ENCODE assay signal across 26 cellular contexts in the genomic region with DNA sequence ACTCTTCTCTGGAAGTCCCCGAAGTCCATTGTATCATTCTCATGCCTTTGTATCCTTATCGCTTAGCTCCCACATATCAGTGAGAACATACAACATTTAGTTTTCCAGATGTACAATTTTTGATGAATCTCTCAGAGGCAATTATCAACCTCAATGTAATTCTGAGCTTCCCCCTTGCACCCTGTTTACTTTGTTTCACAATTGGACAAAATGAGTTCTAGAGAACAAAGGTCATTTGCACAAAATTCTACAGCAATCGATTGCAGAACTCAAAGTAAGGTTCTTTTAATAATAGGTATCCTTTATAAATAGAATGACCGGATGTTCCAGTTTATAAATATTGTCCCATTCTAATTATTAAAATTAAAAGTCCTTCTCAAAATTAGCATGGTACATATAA.
"Had no signal": no experiment of that assay in that cellular context is flagged by ENCODE, and none has a peak within 500 bp of the region (broad histone marks: within the 10 kb centered on the region; RNA-seq: fewer than 3 reads in every experiment).

No MANE protein-coding gene starts in this region.

- H3K4me1 ChIP-seq: body of pancreas, colonic mucosa had no signal

- FAIRE-seq: endometrium, frontal cortex had no signal

- DNase-seq: activated CD4-positive, alpha-beta memory T cell treated with anti-CD3 and anti-CD28 coated beads, Interleukin-2, amount 10 ng/mL, durations not matched to agents 7 days and 5 days; activated CD4-positive, alpha-beta T cell treated with anti-CD3 and anti-CD28 coated beads for 1 hour; activated CD4-positive, alpha-beta T cell treated with anti-CD3 and anti-CD28 coated beads for 4 hours; activated CD4-positive, alpha-beta T cell treated with anti-CD3 and anti-CD28 coated beads, Interleukin-2, amount 10 ng/mL, durations not matched to agents 7 days and 5 days; activated CD4-positive, alpha-beta T cell treated with anti-CD3 and anti-CD28 coated beads, Interleukin-2, amount 50 U/mL, for 4 hours; activated CD8-positive, alpha-beta memory T cell treated with anti-CD3 and anti-CD28 coated beads, Interleukin-2, amount 50 U/mL, for 48 hours; activated gamma-delta T cell; activated naive CD4-positive, alpha-beta T cell; activated naive CD4-positive, alpha-beta T cell treated with anti-CD3 and anti-CD28 coated beads, Interleukin-2, amount 10 ng/mL, durations not matched to agents 7 days and 5 days; activated naive CD8-positive, alpha-beta T cell treated with anti-CD3 and anti-CD28 coated beads, Interleukin-2, amount 10 ng/mL, durations not matched to agents 7 days and 5 days; activated T-cell treated with anti-CD3 and anti-CD28 coated beads for 4 hours; activated T-cell treated with anti-CD3 and anti-CD28 coated beads, Interleukin-2, amount 50 U/mL, for 24 hours; activated T-cell treated with anti-CD3 and anti-CD28 coated beads, Interleukin-2, amount 50 U/mL, for 72 hours; body of pancreas; caudate nucleus; colonic mucosa; effector CD8-positive, alpha-beta T cell; foreskin fibroblast; head of caudate nucleus; T-helper 2 cell had no signal

- ATAC-seq: activated naive CD4-positive, alpha-beta T cell treated with anti-CD3 and anti-CD28 coated beads, Interleukin-2, amount 50 U/mL, for 72 hours; activated T-cell treated with anti-CD3 and anti-CD28 coated beads, Interleukin-2, amount 50 U/mL, for 72 hours; body of pancreas; esophagus mucosa; WTC11 had no signal

- H3K9me3 ChIP-seq: body of pancreas, colonic mucosa had no signal

- H3K27ac ChIP-seq: body of pancreas, colonic mucosa, VCaP had no signal

- H3K4me3 ChIP-seq: body of pancreas, colonic mucosa had no signal

- H3K27me3 ChIP-seq: body of pancreas, colonic mucosa had no signal

- H3K36me3 ChIP-seq: colonic mucosa had no signal
